In the genomic region with DNA sequence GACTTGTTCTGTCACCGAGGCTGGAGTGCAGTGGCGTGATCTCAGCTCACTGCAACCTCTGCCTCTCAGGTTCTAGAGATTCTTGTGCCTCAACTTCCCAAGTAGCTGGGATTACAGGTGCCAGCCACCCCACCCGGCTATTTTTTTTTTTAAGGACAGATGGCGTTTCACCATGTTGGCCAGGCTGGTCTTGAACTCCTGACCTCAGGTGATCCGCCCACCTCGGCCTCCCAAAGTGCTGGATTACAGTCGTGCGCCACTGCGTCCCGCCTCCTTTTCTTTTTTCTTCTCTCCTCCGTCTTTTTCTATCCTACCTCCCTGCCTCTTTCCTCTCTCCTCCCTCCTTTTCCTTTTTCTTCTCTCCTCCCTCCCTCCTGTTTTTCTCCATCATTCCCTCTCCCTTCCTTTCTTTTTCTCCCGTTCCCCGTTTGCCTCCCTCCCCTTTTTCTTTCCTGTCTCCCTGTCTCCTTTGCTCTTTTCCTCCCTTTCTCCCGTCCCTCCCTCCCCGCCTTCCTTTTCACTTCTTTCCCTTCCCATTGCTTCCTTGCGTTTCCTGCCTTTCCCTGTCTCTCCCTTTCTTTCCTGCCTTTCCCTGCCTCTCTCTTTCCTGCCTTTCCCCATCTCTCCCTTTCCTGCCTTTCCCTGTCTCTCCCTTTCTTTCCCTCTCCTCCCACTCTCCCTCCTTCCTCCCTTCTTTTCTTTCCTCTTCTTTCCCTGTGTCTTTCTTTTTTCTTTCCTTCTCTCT, we compare ENCODE assay signal across 1 cellular context.
TF ChIP-seq lines count a peak whose summit lies in the region.

No MANE protein-coding gene starts in this region.

TF ChIP-seq in K562, 482 proteins besides CTCF, POLR2A, EP300 and RAD21 (continued from another document):
- TF ChIP-seq, protein P1, sequence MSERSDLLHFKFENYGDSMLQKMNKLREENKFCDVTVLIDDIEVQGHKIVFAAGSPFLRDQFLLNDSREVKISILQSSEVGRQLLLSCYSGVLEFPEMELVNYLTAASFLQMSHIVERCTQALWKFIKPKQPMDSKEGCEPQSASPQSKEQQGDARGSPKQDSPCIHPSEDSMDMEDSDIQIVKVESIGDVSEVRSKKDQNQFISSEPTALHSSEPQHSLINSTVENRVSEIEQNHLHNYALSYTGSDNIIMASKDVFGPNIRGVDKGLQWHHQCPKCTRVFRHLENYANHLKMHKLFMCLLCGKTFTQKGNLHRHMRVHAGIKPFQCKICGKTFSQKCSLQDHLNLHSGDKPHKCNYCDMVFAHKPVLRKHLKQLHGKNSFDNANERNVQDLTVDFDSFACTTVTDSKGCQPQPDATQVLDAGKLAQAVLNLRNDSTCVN (CRISPR knock-in tag; IDR thresholded peaks at IDR 0.05): peak; percentile 82; the same call in 1 of the 2 replicates
- TF ChIP-seq ZNF740 (CRISPR knock-in tag; IDR thresholded peaks at IDR 0.05) (no peak), ZNF740 (tag; IDR thresholded peaks at IDR 0.05) (no peak), ZNF764 (CRISPR knock-in tag; IDR thresholded peaks at IDR 0.05; ENCODE audit: low read depth) (no peak), ZNF408 (CRISPR knock-in tag; IDR thresholded peaks at IDR 0.05; ENCODE audit: low read depth) (no peak), CXXC5 (CRISPR knock-in tag; IDR thresholded peaks at IDR 0.05) (no peak), ZNF407 (IDR thresholded peaks at IDR 0.05; ENCODE audit: low read depth) (no peak), ELF1 (tag; IDR thresholded peaks at IDR 0.05) (no peak), RFX7 (CRISPR knock-in tag; IDR thresholded peaks at IDR 0.05) (no peak), BCOR (IDR thresholded peaks at IDR 0.05) (no peak)
- TF ChIP-seq, protein P2, sequence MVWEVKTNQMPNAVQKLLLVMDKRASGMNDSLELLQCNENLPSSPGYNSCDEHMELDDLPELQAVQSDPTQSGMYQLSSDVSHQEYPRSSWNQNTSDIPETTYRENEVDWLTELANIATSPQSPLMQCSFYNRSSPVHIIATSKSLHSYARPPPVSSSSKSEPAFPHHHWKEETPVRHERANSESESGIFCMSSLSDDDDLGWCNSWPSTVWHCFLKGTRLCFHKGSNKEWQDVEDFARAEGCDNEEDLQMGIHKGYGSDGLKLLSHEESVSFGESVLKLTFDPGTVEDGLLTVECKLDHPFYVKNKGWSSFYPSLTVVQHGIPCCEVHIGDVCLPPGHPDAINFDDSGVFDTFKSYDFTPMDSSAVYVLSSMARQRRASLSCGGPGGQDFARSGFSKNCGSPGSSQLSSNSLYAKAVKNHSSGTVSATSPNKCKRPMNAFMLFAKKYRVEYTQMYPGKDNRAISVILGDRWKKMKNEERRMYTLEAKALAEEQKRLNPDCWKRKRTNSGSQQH (CRISPR knock-in tag; IDR thresholded peaks at IDR 0.05): 0 out of 2 replicates have a peak, but pooled peaks have one; percentile 82
